13 cellular contexts compared by ENCODE assay signal in genomic region chr10:77550378-77550777, GRCh38.
"Had no signal": no experiment of that assay in that cellular context is flagged by ENCODE, and none has a peak within 500 bp of the region (broad histone marks: within the 10 kb centered on the region; RNA-seq: fewer than 3 reads in every experiment).

No MANE protein-coding gene starts in this region.

- H3K79me2 ChIP-seq: hepatocyte had no signal

- H3K4me3 ChIP-seq: hepatocyte, neural progenitor cell, pancreas, right atrium auricular region had no signal

- H3K27ac ChIP-seq: hepatocyte, neural progenitor cell, pancreas, right atrium auricular region, VCaP had no signal

- H2AFZ ChIP-seq: hepatocyte, neural progenitor cell had no signal

- H3K9me3 Mint-ChIP-seq: activated CD4-positive, alpha-beta memory T cell treated with anti-CD3 and anti-CD28 coated beads, Interleukin-2, amount 10 ng/mL, durations not matched to agents 7 days and 5 days; activated naive CD8-positive, alpha-beta T cell treated with anti-CD3 and anti-CD28 coated beads for 36 hours; neural progenitor cell had no signal

- H3K4me2 ChIP-seq: hepatocyte, neural progenitor cell had no signal

- DNase-seq: activated CD4-positive, alpha-beta memory T cell treated with anti-CD3 and anti-CD28 coated beads, Interleukin-2, amount 10 ng/mL, durations not matched to agents 7 days and 5 days; activated gamma-delta T cell treated with Interleukin-2 at 50 U/mL for 16 hours; activated naive CD8-positive, alpha-beta T cell treated with anti-CD3 and anti-CD28 coated beads for 36 hours; activated T-cell treated with anti-CD3 and anti-CD28 coated beads, Interleukin-2, amount 50 U/mL, for 72 hours; pancreas; stimulated activated naive CD4-positive, alpha-beta T cell treated with Interleukin-2 at 50 U/mL for 16 hours; T-helper 1 cell had no signal

- ATAC-seq: activated T-cell treated with anti-CD3 and anti-CD28 coated beads, Interleukin-2, amount 50 U/mL, for 72 hours; pancreas had no signal

- H3K36me3 ChIP-seq: neural progenitor cell, pancreas, right atrium auricular region had no signal

- H3K9me3 ChIP-seq: pancreas, right atrium auricular region had no signal

- H3K36me3 Mint-ChIP-seq: activated naive CD8-positive, alpha-beta T cell treated with anti-CD3 and anti-CD28 coated beads for 36 hours; neural progenitor cell had no signal

- H3K9ac ChIP-seq: neural progenitor cell had no signal

- H3K4me3 Mint-ChIP-seq: activated CD4-positive, alpha-beta memory T cell treated with anti-CD3 and anti-CD28 coated beads, Interleukin-2, amount 10 ng/mL, durations not matched to agents 7 days and 5 days; activated naive CD8-positive, alpha-beta T cell treated with anti-CD3 and anti-CD28 coated beads for 36 hours; activated T-cell treated with anti-CD3 and anti-CD28 coated beads, Interleukin-2, amount 50 U/mL, for 72 hours; neural progenitor cell had no signal

- H3K27ac Mint-ChIP-seq: activated CD4-positive, alpha-beta memory T cell treated with anti-CD3 and anti-CD28 coated beads, Interleukin-2, amount 10 ng/mL, durations not matched to agents 7 days and 5 days; activated naive CD8-positive, alpha-beta T cell treated with anti-CD3 and anti-CD28 coated beads for 36 hours; activated T-cell treated with anti-CD3 and anti-CD28 coated beads, Interleukin-2, amount 50 U/mL, for 72 hours; neural progenitor cell had no signal

- FAIRE-seq: bronchial epithelial cell, endothelial cell of umbilical vein, pancreas had no signal

- H3K4me1 ChIP-seq: right atrium auricular region had no signal

- H3K27me3 ChIP-seq: hepatocyte, neural progenitor cell, pancreas, right atrium auricular region had no signal
